14 cellular contexts compared by ENCODE assay signal in genomic region chr11:110077318-110077717, GRCh38. TPM values are rescaled to one million over a fixed set of nuclear protein-coding genes. Genes with fewer than 3 reads are reported as not detected.
A peak's percentile ranks its signal among the peaks of the same experiment; 100 is the strongest.
DNase-seq lines count a peak whose midpoint lies in the region; ATAC-seq, FAIRE-seq and TF ChIP-seq lines count a peak whose summit lies in the region.
"Had no signal": no experiment of that assay in that cellular context is flagged by ENCODE, and none has a peak within 500 bp of the region (broad histone marks: within the 10 kb centered on the region; RNA-seq: fewer than 3 reads in every experiment).

No MANE protein-coding gene starts in this region.

- CTCF ChIA-PET in AG04450 (lab: Charles Lee): interaction anchor here (0.9 to 1.1 kb wide), 2 partner anchors 15 to 138 kb away, joined by 3 read pairs; no protein-coding TSS in a partner anchor

- H3K4me1 Mint-ChIP-seq in astrocyte (ENCODE audit: low read depth, unreplicated experiment): peaks cover 13% of the 10 kb centered on the region
- H3K4me1 Mint-ChIP-seq: activated naive CD4-positive, alpha-beta T cell treated with anti-CD3 and anti-CD28 coated beads, Interleukin-2, amount 10 ng/mL, durations not matched to agents 7 days and 5 days had no signal

- H3K79me2 ChIP-seq in astrocyte (ENCODE audit: insufficient read depth, low read length): no peaks in the 10 kb centered on the region

- ATAC-seq in GM19351 (IDR thresholded peaks at IDR 0.05; ENCODE audit: unreplicated experiment) (peak; percentile 20), HG02981 (IDR thresholded peaks at IDR 0.05; ENCODE audit: unreplicated experiment) (peak; percentile 13), esophagus mucosa (no peak)
- ATAC-seq: HCT116 had no signal

- POLR2A ChIA-PET in AG04450 (lab: Yijun Ruan, JAX): interaction anchor here (1.3 kb wide), 1 partner anchor 9 kb away, joined by 3 read pairs; no protein-coding TSS in a partner anchor

- peak overlapping the region; percentile 66 for H2AFZ ChIP-seq in astrocyte (ENCODE audit: low read depth, low read length)

- no peaks in the 10 kb centered on the region for H4K20me1 ChIP-seq in astrocyte (ENCODE audit: insufficient read depth, low read length)

- H3K9me3 ChIP-seq in AG04450 (ENCODE audit: control insufficient read depth, insufficient read depth, low read length): peaks cover 4% of the 10 kb centered on the region; the same call in 1 of the 2 replicates
- H3K9me3 ChIP-seq in astrocyte (ENCODE audit: insufficient read depth, low read depth, low read length): peaks cover 3% of the 10 kb centered on the region

- no peaks in the 10 kb centered on the region for H3K27me3 Mint-ChIP-seq in astrocyte (ENCODE audit: low read depth, unreplicated experiment)

- H3K4me1 ChIP-seq in astrocyte (ENCODE audit: insufficient read depth, low read length): peaks cover 6% of the 10 kb centered on the region

- peaks cover 2% of the 10 kb centered on the region for H3K9me3 Mint-ChIP-seq in astrocyte (ENCODE audit: unreplicated experiment)
- H3K9me3 Mint-ChIP-seq: activated naive CD4-positive, alpha-beta T cell treated with anti-CD3 and anti-CD28 coated beads, Interleukin-2, amount 10 ng/mL, durations not matched to agents 7 days and 5 days had no signal

- H3K27ac Mint-ChIP-seq in astrocyte (ENCODE audit: unreplicated experiment): no peak overlapping the region
- H3K27ac Mint-ChIP-seq: activated naive CD4-positive, alpha-beta T cell treated with anti-CD3 and anti-CD28 coated beads, Interleukin-2, amount 10 ng/mL, durations not matched to agents 7 days and 5 days had no signal

- H3K27me3 ChIP-seq in AG04450 (ENCODE audit: control insufficient read depth, insufficient read depth, low read length): no peaks in the 10 kb centered on the region
- H3K27me3 ChIP-seq in astrocyte (ENCODE audit: insufficient read depth, low read length): no peaks in the 10 kb centered on the region
- H3K27me3 ChIP-seq: esophagus muscularis mucosa had no signal

- no peak for FAIRE-seq in astrocyte (lab: Jason Lieb, UNC)
- FAIRE-seq: urothelium cell line had no signal

- peak overlapping the region; percentile 77 for H3K4me2 ChIP-seq in astrocyte (ENCODE audit: low read length)

- no peak for DNase-seq in AG04450 (ENCODE audit: low read depth, low spot score)
- DNase-seq in astrocyte (ENCODE audit: low read depth): no peak
- no peak for DNase-seq in NCI-H2029 treated with DMSO at 0.1 percent for 48 hours (lab: John Stamatoyannopoulos, UW)
- no peak for DNase-seq in AML-193 (lab: John Stamatoyannopoulos, UW)
- no peak for DNase-seq in NCI-H345 treated with DMSO at 0.1 percent for 48 hours (lab: John Stamatoyannopoulos, UW; ENCODE audit: unreplicated experiment)
- DNase-seq: activated naive CD4-positive, alpha-beta T cell treated with anti-CD3 and anti-CD28 coated beads, Interleukin-2, amount 10 ng/mL, durations not matched to agents 7 days and 5 days; DMS79; NCI-H2081 treated with DMSO at 0.1 percent for 48 hours had no signal

- H3K9ac ChIP-seq in astrocyte (ENCODE audit: low read length): peak overlapping the region; percentile 24

- TF ChIP-seq CTCF in AG04450 (IDR thresholded peaks at IDR 0.05; ENCODE audit: low read depth, low read length) (no peak), astrocyte (IDR thresholded peaks at IDR 0.05; ENCODE audit: insufficient read depth, low read depth, low read length) (no peak)

- H3K4me3 ChIP-seq in AG04450 (ENCODE audit: low read depth, low read length) (no peak overlapping the region), astrocyte (ENCODE audit: insufficient read depth, low read depth, low read length) (no peak overlapping the region)
- H3K4me3 ChIP-seq: esophagus muscularis mucosa had no signal

- no peaks in the 10 kb centered on the region for H3K36me3 Mint-ChIP-seq in astrocyte (ENCODE audit: low read depth, unreplicated experiment)
- H3K36me3 Mint-ChIP-seq: activated naive CD4-positive, alpha-beta T cell treated with anti-CD3 and anti-CD28 coated beads, Interleukin-2, amount 10 ng/mL, durations not matched to agents 7 days and 5 days had no signal

- H3K4me3 Mint-ChIP-seq in astrocyte (ENCODE audit: unreplicated experiment): no peak overlapping the region
- H3K4me3 Mint-ChIP-seq: activated naive CD4-positive, alpha-beta T cell treated with anti-CD3 and anti-CD28 coated beads, Interleukin-2, amount 10 ng/mL, durations not matched to agents 7 days and 5 days had no signal

- H3K36me3 ChIP-seq in astrocyte (ENCODE audit: insufficient read depth, low read length): no peaks in the 10 kb centered on the region
- H3K36me3 ChIP-seq: esophagus muscularis mucosa had no signal

- H3K27ac ChIP-seq in AG04450 (ENCODE audit: low read depth, low read length): peak overlapping the region; percentile 39
- H3K27ac ChIP-seq in astrocyte (ENCODE audit: low read depth, low read length): peak overlapping the region; percentile 41
- H3K27ac ChIP-seq: esophagus muscularis mucosa had no signal

RNA-seq across cellular contexts. Expression of gene ZC3H12C, which starts 15.9 kb away (rescaled TPM):
- polyA plus RNA-seq in AG04450 (2011; rRNA removed): 9.3 and 10.9 TPM in 2 replicates
- 14.1 and 16.1 TPM in 2 replicates for polyA minus RNA-seq in AG04450 (2011; rRNA and poly(A)+ RNA removed)
- 10.4 and 12.0 TPM in 2 replicates for total RNA-seq in astrocyte
- 4.6 TPM for total RNA-seq in esophagus mucosa
